ENCODE assay signal across 18 cellular contexts in genomic region chrY:21003059-21003458, GRCh38.
"Had no signal": no experiment of that assay in that cellular context is flagged by ENCODE, and none has a peak within 500 bp of the region (broad histone marks: within the 10 kb centered on the region; RNA-seq: fewer than 3 reads in every experiment).

No MANE protein-coding gene starts in this region.

- H3K9me3 Mint-ChIP-seq: dendritic cell treated with granulocyte-macrophage colony-stimulating factor and Interleukin-4, amounts not matched to agents 40 ng/mL and 50 ng/mL, for 4 days; endodermal cell; naive thymus-derived CD8-positive, alpha-beta T cell; nephron progenitor cell; stimulated activated naive B cell treated with anti-CD40 and anti-IgM and Interleukin-4, amounts not matched to agents 10 μg/mL and 1 μg/mL and 100 μg/mL, for 72 hours had no signal

- H3K36me3 Mint-ChIP-seq: naive thymus-derived CD8-positive, alpha-beta T cell; stimulated activated naive B cell treated with anti-CD40 and anti-IgM and Interleukin-4, amounts not matched to agents 10 μg/mL and 1 μg/mL and 100 μg/mL, for 72 hours had no signal

- H3K4me1 Mint-ChIP-seq: endodermal cell, nephron progenitor cell had no signal

- H3K27ac Mint-ChIP-seq: dendritic cell treated with granulocyte-macrophage colony-stimulating factor and Interleukin-4, amounts not matched to agents 40 ng/mL and 50 ng/mL, for 4 days; endodermal cell; naive thymus-derived CD8-positive, alpha-beta T cell; nephron progenitor cell; stimulated activated naive B cell treated with anti-CD40 and anti-IgM and Interleukin-4, amounts not matched to agents 10 μg/mL and 1 μg/mL and 100 μg/mL, for 72 hours had no signal

- DNase-seq: effector CD8-positive, alpha-beta T cell; endodermal cell; foreskin fibroblast; gastrocnemius medialis; head of caudate nucleus; left ventricle myocardium superior; lower lobe of right lung; naive thymus-derived CD8-positive, alpha-beta T cell; nephron progenitor cell; nucleus accumbens; stimulated activated CD4-positive, alpha-beta T cell treated with anti-CD3 and anti-CD28 coated beads, Interleukin-4, amount 100 ng/mL, for 4 hours; stimulated activated naive B cell treated with anti-CD40 and anti-IgM and Interleukin-4, amounts not matched to agents 10 μg/mL and 1 μg/mL and 100 μg/mL, for 72 hours; stomach; thyroid gland; trophoblast cell had no signal

- ATAC-seq: esophagus mucosa; gastrocnemius medialis; left ventricle myocardium superior; lower lobe of right lung; naive thymus-derived CD8-positive, alpha-beta T cell; sciatic nerve; stimulated activated naive B cell treated with anti-CD40 and anti-IgM and Interleukin-4, amounts not matched to agents 10 μg/mL and 1 μg/mL and 100 μg/mL, for 72 hours had no signal

- H3K4me3 Mint-ChIP-seq: dendritic cell treated with granulocyte-macrophage colony-stimulating factor and Interleukin-4, amounts not matched to agents 40 ng/mL and 50 ng/mL, for 4 days; endodermal cell; naive thymus-derived CD8-positive, alpha-beta T cell; nephron progenitor cell; stimulated activated naive B cell treated with anti-CD40 and anti-IgM and Interleukin-4, amounts not matched to agents 10 μg/mL and 1 μg/mL and 100 μg/mL, for 72 hours had no signal

- H3K27me3 Mint-ChIP-seq: dendritic cell treated with granulocyte-macrophage colony-stimulating factor and Interleukin-4, amounts not matched to agents 40 ng/mL and 50 ng/mL, for 4 days; naive thymus-derived CD8-positive, alpha-beta T cell; stimulated activated naive B cell treated with anti-CD40 and anti-IgM and Interleukin-4, amounts not matched to agents 10 μg/mL and 1 μg/mL and 100 μg/mL, for 72 hours had no signal
